In the genomic region with DNA sequence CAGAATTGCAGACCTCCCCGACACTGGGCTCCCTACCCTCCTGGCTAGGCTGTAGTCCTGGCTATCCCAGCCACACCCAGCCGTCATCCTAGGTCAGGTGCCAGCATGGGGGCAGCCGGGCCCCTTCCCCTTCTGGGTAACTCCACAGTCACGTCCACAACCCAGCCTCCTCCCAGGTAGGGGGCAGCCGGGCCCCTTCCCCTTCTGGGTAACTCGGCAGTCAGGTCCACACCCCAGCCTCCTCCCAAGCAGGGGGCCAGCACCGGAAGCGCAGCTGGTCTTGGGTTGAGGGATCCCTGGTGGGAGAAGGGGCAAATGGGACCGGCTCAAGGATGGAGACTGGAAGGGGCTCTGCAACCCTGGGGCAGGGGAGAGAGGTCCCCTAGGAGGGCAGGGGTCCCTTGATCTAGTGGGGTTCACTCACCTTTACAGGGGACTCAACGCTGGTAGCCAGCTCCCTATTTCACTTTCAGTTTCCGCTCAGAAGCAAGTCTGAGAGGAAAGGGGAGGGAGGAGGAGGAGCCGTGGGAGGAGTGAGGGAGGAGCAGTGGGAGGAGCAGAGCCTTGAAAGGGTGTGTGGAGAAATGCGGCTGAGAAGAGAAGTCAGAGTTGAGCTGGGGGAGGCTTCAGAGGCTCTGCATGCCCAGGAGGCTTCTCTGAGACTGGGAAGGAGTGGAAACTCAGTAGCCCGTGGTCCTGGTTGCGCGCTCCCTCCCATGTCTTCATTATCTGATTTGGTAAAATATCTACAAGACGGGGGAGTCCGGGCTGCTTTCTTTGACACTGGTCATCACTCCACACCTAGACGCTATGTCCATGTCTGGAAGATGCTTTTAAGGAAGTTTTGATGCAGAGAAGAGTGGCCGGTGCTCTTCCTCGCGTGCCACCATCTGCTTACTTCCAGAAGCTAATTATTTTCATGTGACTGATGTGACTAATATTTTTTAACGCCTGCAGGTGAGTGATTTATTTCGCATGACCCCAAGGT, we compare ENCODE assay signal across 8 cellular contexts. TPM values are rescaled to one million over a fixed set of nuclear protein-coding genes. Genes with fewer than 3 reads are reported as not detected.
DNase-seq lines count a peak whose midpoint lies in the region; ATAC-seq and TF ChIP-seq lines count a peak whose summit lies in the region.

Gene TRIM21, minus strand, starts transcription at position 494 of the 988 bp plus-strand sequence. CDS start 3,293 bp downstream, outside the sequence.

- peaks cover 7% of the 10 kb centered on the region for H3K27me3 Mint-ChIP-seq in activated CD4-positive, alpha-beta T cell treated with anti-CD3 and anti-CD28 coated beads for 36 hours

- TF ChIP-seq CTCF in coronary artery (IDR thresholded peaks at IDR 0.05), result no peak

- intact Hi-C loops in activated CD4-positive, alpha-beta T cell treated with anti-CD3 and anti-CD28 coated beads for 36 hours (cut with DNase I, micrococcal nuclease), result loop anchor here (1.0 to 10.0 kb wide), 7 partner anchors 88 to 596 kb away; partner anchors contain the start of genes NUP98 (in 1 of the 2) and TRIM68 (in 1 of the 2)
- intact Hi-C loops in left colon (cut with DNase I, micrococcal nuclease), result no loop called here

- CTCF ChIA-PET in activated CD4-positive, alpha-beta T cell treated with anti-CD3 and anti-CD28 coated beads for 36 hours (lab: Charles Lee), result interaction anchor here (0.7 to 1.6 kb wide), 3 partner anchors 21 to 206 kb away, joined by 3 read pairs; no protein-coding TSS in a partner anchor

- peak; percentile 55 for DNase-seq in 8988T
- DNase-seq in NCI-H226, result peak; percentile 85
- DNase-seq in activated CD4-positive, alpha-beta T cell treated with anti-CD3 and anti-CD28 coated beads for 36 hours, result peak; percentile 93
- peak; percentile 85 for DNase-seq in coronary artery (ENCODE audit: low spot score)
- peak; percentile 86 for DNase-seq in left colon
- peak; percentile 89 for DNase-seq in stimulated activated CD4-positive, alpha-beta T cell treated with anti-CD3 and anti-CD28 coated beads, Interleukin-1b, Interleukin-23, amount 100 ng/mL, for 48 hours

- H3K9me3 Mint-ChIP-seq in activated CD4-positive, alpha-beta T cell treated with anti-CD3 and anti-CD28 coated beads for 36 hours (ENCODE audit: low read depth), result peaks cover 7% of the 10 kb centered on the region

- peaks cover 35% of the 10 kb centered on the region for H3K4me1 Mint-ChIP-seq in activated CD4-positive, alpha-beta T cell treated with anti-CD3 and anti-CD28 coated beads for 36 hours

- peak within 1 kb of the TSS; percentile 90 for H3K4me3 ChIP-seq in coronary artery

- H3K27ac Mint-ChIP-seq in activated CD4-positive, alpha-beta T cell treated with anti-CD3 and anti-CD28 coated beads for 36 hours, result peak within 1 kb of the TSS; percentile 94

- H3K27ac ChIP-seq in coronary artery, result peak within 1 kb of the TSS; percentile 64 to 79

- POLR2A ChIA-PET in activated CD4-positive, alpha-beta T cell treated with anti-CD3 and anti-CD28 coated beads for 36 hours (lab: Charles Lee), result interaction anchor here (0.6 to 1.0 kb wide), 3 partner anchors 180 to 1997 kb away, joined by 3 to 4 read pairs (median 4); no protein-coding TSS in a partner anchor

- H3K4me3 Mint-ChIP-seq in activated CD4-positive, alpha-beta T cell treated with anti-CD3 and anti-CD28 coated beads for 36 hours, result peak within 1 kb of the TSS; percentile 93

- ATAC-seq in GM18508 (IDR thresholded peaks at IDR 0.05; ENCODE audit: insufficient read depth, unreplicated experiment) (peak; percentile 98), HG03025 (IDR thresholded peaks at IDR 0.05; ENCODE audit: low FRiP score, unreplicated experiment) (peak; percentile 100), left colon (peak; percentile 100)
- peak; percentile 99 for ATAC-seq in activated CD4-positive, alpha-beta T cell treated with anti-CD3 and anti-CD28 coated beads for 36 hours

- H3K36me3 Mint-ChIP-seq in activated CD4-positive, alpha-beta T cell treated with anti-CD3 and anti-CD28 coated beads for 36 hours (ENCODE audit: low read depth), result peaks cover 43% of the 10 kb centered on the region

RNA-seq across cellular contexts. Expression of gene TRIM21, which starts in this region (rescaled TPM):
- 10 to 100 TPM; 45.6 to 66.6 TPM for total RNA-seq in activated CD4-positive, alpha-beta T cell treated with anti-CD3 and anti-CD28 coated beads for 36 hours
- total RNA-seq in left colon, result 10 to 100 TPM; 25.2 to 26.3 TPM

Comparison
In these comparisons a context has a peak if more than half of its experiments do, and no peak if none do; other contexts are left out.
1. Peak in every context shown above with its lines: DNase-seq, ATAC-seq, H3K4me3 ChIP-seq and H3K27ac ChIP-seq.
2. intact Hi-C loops: an anchor here in activated CD4-positive, alpha-beta T cell treated with anti-CD3 and anti-CD28 coated beads for 36 hours (1.0 to 10.0 kb wide); none called in left colon.